25 cellular contexts compared by ENCODE assay signal in the genomic region with DNA sequence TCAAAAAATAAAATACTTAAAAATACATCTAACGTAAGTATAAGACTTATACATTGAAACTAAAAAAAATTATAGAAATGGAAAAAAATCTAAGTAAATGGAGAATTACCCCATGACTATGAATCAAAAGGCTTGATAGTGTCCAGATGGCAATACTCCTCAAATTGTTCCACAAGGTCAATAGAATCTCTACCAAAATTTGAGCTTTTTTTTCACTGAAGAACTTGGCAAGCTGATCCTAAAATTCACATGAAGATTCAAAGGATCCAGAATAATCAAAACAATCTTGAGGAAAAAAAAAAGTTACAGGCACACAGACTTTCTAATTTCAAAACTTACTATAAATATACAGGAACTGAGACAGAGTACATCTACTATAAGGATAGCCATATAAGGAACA.
"Had no signal": no experiment of that assay in that cellular context is flagged by ENCODE, and none has a peak within 500 bp of the region (broad histone marks: within the 10 kb centered on the region; RNA-seq: fewer than 3 reads in every experiment).

No MANE protein-coding gene starts in this region.

- FAIRE-seq: endothelial cell of umbilical vein, islet of Langerhans had no signal

- H3K27ac ChIP-seq: body of pancreas, gastroesophageal sphincter, neutrophil, ovary, tibial nerve had no signal

- H3K4me1 Mint-ChIP-seq: activated CD4-positive, alpha-beta T cell treated with anti-CD3 and anti-CD28 coated beads for 36 hours; activated naive CD4-positive, alpha-beta T cell treated with anti-CD3 and anti-CD28 coated beads, Interleukin-2, amount 10 ng/mL, durations not matched to agents 7 days and 5 days had no signal

- H3K27me3 ChIP-seq: body of pancreas, gastroesophageal sphincter, neutrophil, ovary, tibial nerve had no signal

- H3K4me1 ChIP-seq: body of pancreas, gastroesophageal sphincter had no signal

- ATAC-seq: activated CD4-positive, alpha-beta T cell treated with anti-CD3 and anti-CD28 coated beads for 36 hours; body of pancreas; esophagus mucosa; gastroesophageal sphincter; left cardiac atrium; right cardiac atrium; stimulated activated naive CD8-positive, alpha-beta T cell treated with anti-CD3 and anti-CD28 coated beads, Interleukin-15, Interleukin-2, amounts not matched to agents 100 U/mL and 50 U/mL, for 24 hours had no signal

- H3K27ac Mint-ChIP-seq: activated CD4-positive, alpha-beta T cell treated with anti-CD3 and anti-CD28 coated beads for 36 hours; activated naive CD4-positive, alpha-beta T cell treated with anti-CD3 and anti-CD28 coated beads, Interleukin-2, amount 10 ng/mL, durations not matched to agents 7 days and 5 days; nephron had no signal

- H3K4me3 ChIP-seq: body of pancreas, gastroesophageal sphincter, ovary, tibial nerve had no signal

- DNase-seq: activated CD4-positive, alpha-beta T cell treated with anti-CD3 and anti-CD28 coated beads for 36 hours; activated CD4-positive, alpha-beta T cell treated with anti-CD3 and anti-CD28 coated beads, Interleukin-2, amount 50 U/mL, for 48 hours; activated effector memory CD4-positive, alpha-beta T cell treated with anti-CD3 and anti-CD28 coated beads, Interleukin-2, amount 50 U/mL, for 16 hours; activated naive CD4-positive, alpha-beta T cell treated with anti-CD3 and anti-CD28 coated beads, Interleukin-2, amount 10 ng/mL, durations not matched to agents 7 days and 5 days; anterior cingulate cortex; body of pancreas; caudate nucleus; dermis blood vessel endothelial cell; effector memory CD4-positive, alpha-beta T cell; head of caudate nucleus; hypothalamus; left cardiac atrium; ovary; right cardiac atrium; stimulated activated CD4-positive, alpha-beta T cell treated with anti-CD3 and anti-CD28 coated beads, Interleukin-12 subunit alpha, Interleukin-12 subunit beta, amount 100 ng/mL, for 4 hours; stimulated activated CD4-positive, alpha-beta T cell treated with anti-CD3 and anti-CD28 coated beads, Interleukin-4, amount 100 ng/mL, for 4 hours; stimulated activated naive CD8-positive, alpha-beta T cell treated with anti-CD3 and anti-CD28 coated beads, Interleukin-15, Interleukin-2, amounts not matched to agents 100 U/mL and 50 U/mL, for 24 hours; T-helper 9 cell had no signal

- H3K36me3 Mint-ChIP-seq: activated naive CD4-positive, alpha-beta T cell treated with anti-CD3 and anti-CD28 coated beads, Interleukin-2, amount 10 ng/mL, durations not matched to agents 7 days and 5 days had no signal

- H3K27me3 Mint-ChIP-seq: activated CD4-positive, alpha-beta T cell treated with anti-CD3 and anti-CD28 coated beads for 36 hours; activated naive CD4-positive, alpha-beta T cell treated with anti-CD3 and anti-CD28 coated beads, Interleukin-2, amount 10 ng/mL, durations not matched to agents 7 days and 5 days had no signal

- H3K4me3 Mint-ChIP-seq: activated CD4-positive, alpha-beta T cell treated with anti-CD3 and anti-CD28 coated beads for 36 hours; activated naive CD4-positive, alpha-beta T cell treated with anti-CD3 and anti-CD28 coated beads, Interleukin-2, amount 10 ng/mL, durations not matched to agents 7 days and 5 days; nephron had no signal

- H3K36me3 ChIP-seq: gastroesophageal sphincter, neutrophil, ovary, tibial nerve had no signal

- H3K9me3 ChIP-seq: body of pancreas, gastroesophageal sphincter, neutrophil, ovary had no signal
